16 cellular contexts compared by ENCODE assay signal in genomic region chr22:30348395-30348794, GRCh38. TPM values are rescaled to one million over a fixed set of nuclear protein-coding genes. Genes with fewer than 3 reads are reported as not detected.
DNase-seq lines count a peak whose midpoint lies in the region; ATAC-seq and TF ChIP-seq lines count a peak whose summit lies in the region.
"Had no signal": no experiment of that assay in that cellular context is flagged by ENCODE, and none has a peak within 500 bp of the region (broad histone marks: within the 10 kb centered on the region; RNA-seq: fewer than 3 reads in every experiment).

No MANE protein-coding gene starts in this region.

- no peaks in the 10 kb centered on the region for H3K27me3 ChIP-seq in OCI-LY3 (ENCODE audit: low read depth, low read length)

- no peaks in the 10 kb centered on the region for H3K9me3 ChIP-seq in OCI-LY3 (ENCODE audit: insufficient read depth, low read length)
- H3K9me3 ChIP-seq: left ventricle myocardium inferior had no signal

- no peaks in the 10 kb centered on the region for H3K9me3 Mint-ChIP-seq in activated T-cell treated with anti-CD3 and anti-CD28 coated beads, Interleukin-2, amount 50 U/mL, for 24 hours
- no peaks in the 10 kb centered on the region for H3K9me3 Mint-ChIP-seq in stimulated activated memory B cell treated with anti-CD40 and anti-IgM and Interleukin-4, amounts not matched to agents 10 μg/mL and 1 μg/mL and 100 μg/mL, for 72 hours
- no peaks in the 10 kb centered on the region for H3K9me3 Mint-ChIP-seq in WTC11
- H3K9me3 Mint-ChIP-seq: IgD-negative memory B cell had no signal

- H2AFZ ChIP-seq in OCI-LY3 (ENCODE audit: low read depth, low read length) = no peak overlapping the region

- TF ChIP-seq CTCF in OCI-LY3 (IDR thresholded peaks at IDR 0.05; ENCODE audit: low read depth, low read length) (no peak), WTC11 (IDR thresholded peaks at IDR 0.05) (no peak)

- peak overlapping the region; percentile 17; the same call in 1 of the 2 replicates for H3K4me2 ChIP-seq in OCI-LY3 (ENCODE audit: low read length)

- H3K9ac ChIP-seq in OCI-LY3 (ENCODE audit: low read length) = no peak overlapping the region

- H3K79me2 ChIP-seq in OCI-LY3 (ENCODE audit: low read length) = peaks cover 63% of the 10 kb centered on the region

- H3K27me3 Mint-ChIP-seq in activated T-cell treated with anti-CD3 and anti-CD28 coated beads, Interleukin-2, amount 50 U/mL, for 24 hours = no peaks in the 10 kb centered on the region
- H3K27me3 Mint-ChIP-seq in stimulated activated memory B cell treated with anti-CD40 and anti-IgM and Interleukin-4, amounts not matched to agents 10 μg/mL and 1 μg/mL and 100 μg/mL, for 72 hours = no peaks in the 10 kb centered on the region
- H3K27me3 Mint-ChIP-seq in WTC11 (ENCODE audit: low read depth) = no peaks in the 10 kb centered on the region
- H3K27me3 Mint-ChIP-seq: IgD-negative memory B cell had no signal

- POLR2A ChIA-PET in WTC11 (lab: Charles Lee) = no interaction called here

- peaks cover 82% of the 10 kb centered on the region for H3K36me3 ChIP-seq in OCI-LY3 (replicated peaks; ENCODE audit: low read depth, low read length)

- peak; percentile 67 for ATAC-seq in stimulated activated memory B cell treated with anti-CD40 and anti-IgM and Interleukin-4, amounts not matched to agents 10 μg/mL and 1 μg/mL and 100 μg/mL, for 72 hours
- ATAC-seq in WTC11 = no peak
- ATAC-seq in HG02642 (IDR thresholded peaks at IDR 0.05; ENCODE audit: poor library complexity, unreplicated experiment) = no peak

- peaks cover 27% of the 10 kb centered on the region for H4K20me1 ChIP-seq in OCI-LY3 (ENCODE audit: insufficient read depth, low read length)

- H3K27ac Mint-ChIP-seq in activated T-cell treated with anti-CD3 and anti-CD28 coated beads, Interleukin-2, amount 50 U/mL, for 24 hours = peak overlapping the region; percentile 83
- peak overlapping the region; percentile 91 for H3K27ac Mint-ChIP-seq in stimulated activated memory B cell treated with anti-CD40 and anti-IgM and Interleukin-4, amounts not matched to agents 10 μg/mL and 1 μg/mL and 100 μg/mL, for 72 hours
- no peak overlapping the region for H3K27ac Mint-ChIP-seq in WTC11

- H3K4me1 Mint-ChIP-seq in activated T-cell treated with anti-CD3 and anti-CD28 coated beads, Interleukin-2, amount 50 U/mL, for 24 hours (ENCODE audit: low read depth) = peaks cover 80% of the 10 kb centered on the region
- peaks cover 48% of the 10 kb centered on the region for H3K4me1 Mint-ChIP-seq in stimulated activated memory B cell treated with anti-CD40 and anti-IgM and Interleukin-4, amounts not matched to agents 10 μg/mL and 1 μg/mL and 100 μg/mL, for 72 hours
- no peaks in the 10 kb centered on the region for H3K4me1 Mint-ChIP-seq in WTC11

- DNase-seq in activated T-cell treated with anti-CD3 and anti-CD28 coated beads, Interleukin-2, amount 50 U/mL, for 24 hours = no peak
- DNase-seq in activated T-cell treated with anti-CD3 and anti-CD28 coated beads for 4 hours = no peak
- no peak for DNase-seq in caudate nucleus (lab: John Stamatoyannopoulos, UW)
- no peak for DNase-seq in SW 1271 (lab: John Stamatoyannopoulos, UW)
- no peak for DNase-seq in WTC11 (ENCODE audit: low spot score)
- DNase-seq: amygdala; left ventricle myocardium inferior; NCI-H2029 treated with DMSO at 0.1 percent for 48 hours; NCI-H526; small intestine; stimulated activated naive CD4-positive, alpha-beta T cell had no signal

- H3K36me3 Mint-ChIP-seq in activated T-cell treated with anti-CD3 and anti-CD28 coated beads, Interleukin-2, amount 50 U/mL, for 24 hours (ENCODE audit: low read depth) = peaks cover 97% of the 10 kb centered on the region
- peaks cover 52% of the 10 kb centered on the region for H3K36me3 Mint-ChIP-seq in stimulated activated memory B cell treated with anti-CD40 and anti-IgM and Interleukin-4, amounts not matched to agents 10 μg/mL and 1 μg/mL and 100 μg/mL, for 72 hours
- peaks cover 73% of the 10 kb centered on the region for H3K36me3 Mint-ChIP-seq in WTC11

- peaks cover 11% of the 10 kb centered on the region for H3K4me1 ChIP-seq in OCI-LY3 (ENCODE audit: low read length)

- H3K27ac ChIP-seq in OCI-LY3 (ENCODE audit: low read length) = peak overlapping the region; percentile 27; the same call in 1 of the 2 replicates
- H3K27ac ChIP-seq in caudate nucleus (ENCODE audit: low read depth, low read length) = peak overlapping the region; percentile 55
- H3K27ac ChIP-seq: left ventricle myocardium inferior, SK-N-MC had no signal

- CTCF ChIA-PET in WTC11 (lab: Charles Lee) = no interaction called here

- H3K4me3 Mint-ChIP-seq in activated T-cell treated with anti-CD3 and anti-CD28 coated beads, Interleukin-2, amount 50 U/mL, for 24 hours = peak overlapping the region; percentile 33
- H3K4me3 Mint-ChIP-seq in stimulated activated memory B cell treated with anti-CD40 and anti-IgM and Interleukin-4, amounts not matched to agents 10 μg/mL and 1 μg/mL and 100 μg/mL, for 72 hours = peak overlapping the region; percentile 48
- H3K4me3 Mint-ChIP-seq in WTC11 = no peak overlapping the region

- H3K4me3 ChIP-seq in OCI-LY3 (ENCODE audit: low read length) = no peak overlapping the region
- H3K4me3 ChIP-seq: left ventricle myocardium inferior, SK-N-MC had no signal

TF ChIP-seq in WTC11, 78 proteins besides CTCF, POLR2A, EP300 and RAD21:
- TF ChIP-seq, protein P1, sequence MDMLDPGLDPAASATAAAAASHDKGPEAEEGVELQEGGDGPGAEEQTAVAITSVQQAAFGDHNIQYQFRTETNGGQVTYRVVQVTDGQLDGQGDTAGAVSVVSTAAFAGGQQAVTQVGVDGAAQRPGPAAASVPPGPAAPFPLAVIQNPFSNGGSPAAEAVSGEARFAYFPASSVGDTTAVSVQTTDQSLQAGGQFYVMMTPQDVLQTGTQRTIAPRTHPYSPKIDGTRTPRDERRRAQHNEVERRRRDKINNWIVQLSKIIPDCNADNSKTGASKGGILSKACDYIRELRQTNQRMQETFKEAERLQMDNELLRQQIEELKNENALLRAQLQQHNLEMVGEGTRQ (CRISPR knock-in tag; IDR thresholded peaks at IDR 0.05) = no peak
- TF ChIP-seq ZNF416 (CRISPR knock-in tag; IDR thresholded peaks at IDR 0.05) (no peak), RORB (CRISPR knock-in tag; IDR thresholded peaks at IDR 0.05) (no peak), ESRRA (CRISPR knock-in tag; IDR thresholded peaks at IDR 0.05; ENCODE audit: borderline replicate concordance) (no peak), ZBTB21 (CRISPR knock-in tag; IDR thresholded peaks at IDR 0.05; ENCODE audit: borderline replicate concordance) (no peak), CREM (CRISPR knock-in tag; IDR thresholded peaks at IDR 0.05) (no peak), SOX15 (CRISPR knock-in tag; IDR thresholded peaks at IDR 0.05) (no peak), OVOL2 (CRISPR knock-in tag; IDR thresholded peaks at IDR 0.05; ENCODE audit: borderline replicate concordance) (no peak), KAT7 (CRISPR knock-in tag; IDR thresholded peaks at IDR 0.05; ENCODE audit: borderline replicate concordance) (no peak), IRF2 (CRISPR knock-in tag; IDR thresholded peaks at IDR 0.05; ENCODE audit: borderline replicate concordance, low read depth) (no peak)
- TF ChIP-seq, protein P2, sequence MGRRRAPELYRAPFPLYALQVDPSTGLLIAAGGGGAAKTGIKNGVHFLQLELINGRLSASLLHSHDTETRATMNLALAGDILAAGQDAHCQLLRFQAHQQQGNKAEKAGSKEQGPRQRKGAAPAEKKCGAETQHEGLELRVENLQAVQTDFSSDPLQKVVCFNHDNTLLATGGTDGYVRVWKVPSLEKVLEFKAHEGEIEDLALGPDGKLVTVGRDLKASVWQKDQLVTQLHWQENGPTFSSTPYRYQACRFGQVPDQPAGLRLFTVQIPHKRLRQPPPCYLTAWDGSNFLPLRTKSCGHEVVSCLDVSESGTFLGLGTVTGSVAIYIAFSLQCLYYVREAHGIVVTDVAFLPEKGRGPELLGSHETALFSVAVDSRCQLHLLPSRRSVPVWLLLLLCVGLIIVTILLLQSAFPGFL (CRISPR knock-in tag; IDR thresholded peaks at IDR 0.05; ENCODE audit: borderline replicate concordance) = no peak
- TF ChIP-seq, protein P3, sequence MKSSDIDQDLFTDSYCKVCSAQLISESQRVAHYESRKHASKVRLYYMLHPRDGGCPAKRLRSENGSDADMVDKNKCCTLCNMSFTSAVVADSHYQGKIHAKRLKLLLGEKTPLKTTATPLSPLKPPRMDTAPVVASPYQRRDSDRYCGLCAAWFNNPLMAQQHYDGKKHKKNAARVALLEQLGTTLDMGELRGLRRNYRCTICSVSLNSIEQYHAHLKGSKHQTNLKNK (CRISPR knock-in tag; IDR thresholded peaks at IDR 0.05) = no peak

RNA-seq across cellular contexts. Expression of gene SF3A1, which starts 8.3 kb away (rescaled TPM):
- total RNA-seq in WTC11 (2021) = 214 to 272 TPM (median 227 TPM) in 3 replicates

RNA-seq across cellular contexts. Expression of gene CCDC157, which starts 8.4 kb away (rescaled TPM):
- 3.8 to 6.5 TPM (median 4.2 TPM) in 3 replicates for total RNA-seq in WTC11 (2021)

RNA-seq across cellular contexts. Expression of gene TBC1D10A, which starts 21.7 kb away (rescaled TPM):
- 7.5 to 11.1 TPM (median 9.6 TPM) in 3 replicates for total RNA-seq in WTC11 (2021)

RNA-seq across cellular contexts. Expression of gene RNF215, which starts 38.8 kb away (rescaled TPM):
- 25.4 to 28.6 TPM (median 27.6 TPM) in 3 replicates for total RNA-seq in WTC11 (2021)

RNA-seq across cellular contexts. Expression of gene SEC14L2, which starts 48.4 kb away (rescaled TPM):
- total RNA-seq in WTC11 (2021) = 2.4 to 3.9 TPM (median 3.9 TPM) in 3 replicates
